In genomic region chrX:44382871-44383270, GRCh38 we compare ENCODE assay signal across 25 cellular contexts. TPM values are rescaled to one million over a fixed set of nuclear protein-coding genes. Genes with fewer than 3 reads are reported as not detected.
"Had no signal": no experiment of that assay in that cellular context is flagged by ENCODE, and none has a peak within 500 bp of the region (broad histone marks: within the 10 kb centered on the region; RNA-seq: fewer than 3 reads in every experiment).

No MANE protein-coding gene starts in this region.

- H3K4me1 ChIP-seq: ascending aorta, body of pancreas had no signal

- H3K36me3 ChIP-seq: ascending aorta had no signal

- H2AFZ ChIP-seq: PC-9 had no signal

- DNase-seq: activated CD4-positive, alpha-beta T cell treated with anti-CD3 and anti-CD28 coated beads, Interleukin-2, amount 10 ng/mL, durations not matched to agents 24 days and 14 days; activated CD4-positive, alpha-beta T cell treated with anti-CD3 and anti-CD28 coated beads, Interleukin-2, amount 50 U/mL, for 48 hours; activated CD8-positive, alpha-beta memory T cell treated with anti-CD3 and anti-CD28 coated beads, Interleukin-2, amount 10 ng/mL, durations not matched to agents 7 days and 5 days; activated effector memory CD4-positive, alpha-beta T cell treated with Interleukin-2 at 50 U/mL for 16 hours; activated naive CD4-positive, alpha-beta T cell; activated T-cell treated with anti-CD3 and anti-CD28 coated beads, Interleukin-2, amount 50 U/mL, for 24 hours; amniotic stem cell; body of pancreas; central memory CD4-positive, alpha-beta T cell; MM.1S; NCI-H1105; NCI-H1436; NCI-H1694 treated with DMSO at 0.1 percent for 48 hours; NCI-H2029 treated with DMSO at 0.1 percent for 48 hours; NCI-H345; NCI-H510A; NCI-H526 treated with DMSO at 0.1 percent for 48 hours; PC-9; SHP77 treated with DMSO at 0.1 percent for 48 hours had no signal

- H3K4me2 ChIP-seq: PC-9 had no signal

- H3K9me3 ChIP-seq: ascending aorta, body of pancreas had no signal

- H3K27me3 ChIP-seq: ascending aorta, body of pancreas had no signal

- ATAC-seq: activated CD4-positive, CD25-positive, alpha-beta regulatory T cell treated with anti-CD3 and anti-CD28 coated beads, Interleukin-2, amount 50 U/mL, for 24 hours; activated CD8-positive, alpha-beta memory T cell treated with anti-CD3 and anti-CD28 coated beads, Interleukin-2, amount 10 ng/mL, durations not matched to agents 7 days and 5 days; body of pancreas had no signal

- FAIRE-seq: bronchial epithelial cell had no signal

- H3K4me3 ChIP-seq: ascending aorta, body of pancreas, PC-9 had no signal

- H3K27ac ChIP-seq: ascending aorta, body of pancreas, PC-9 had no signal

RNA-seq across cellular contexts. Expression of gene EFHC2, which starts 39.4 kb away (rescaled TPM):
- total RNA-seq: activated CD4-positive, alpha-beta T cell treated with anti-CD3 and anti-CD28 coated beads, Interleukin-2, amount 10 ng/mL, durations not matched to agents 24 days and 14 days; activated T-helper 1 cell treated with anti-CD3 and anti-CD28 coated beads, Interleukin-12 subunit alpha, Interleukin-12 subunit beta, Interleukin-2, Interleukin-4 antibody, amounts not matched to agents 30 ng/mL and 10 ng/mL and 1 ng/mL, durations not matched to agents 14 hours and 24 hours and 36 hours; ascending aorta; chondrocyte; SK-MEL-5 had no signal
